In genomic region chr15:70855764-70856163, GRCh38 we compare ENCODE assay signal across 15 cellular contexts. TPM values are rescaled to one million over a fixed set of nuclear protein-coding genes. Genes with fewer than 3 reads are reported as not detected.
DNase-seq lines count a peak whose midpoint lies in the region; ATAC-seq, FAIRE-seq and TF ChIP-seq lines count a peak whose summit lies in the region.
"Had no signal": no experiment of that assay in that cellular context is flagged by ENCODE, and none has a peak within 500 bp of the region (broad histone marks: within the 10 kb centered on the region; RNA-seq: fewer than 3 reads in every experiment).

No MANE protein-coding gene starts in this region.

- H3K9me3 Mint-ChIP-seq in stimulated activated naive CD8-positive, alpha-beta T cell treated with anti-CD3 and anti-CD28 coated beads, Interleukin-15, amount 100 ng/mL, for 72 hours = no peaks in the 10 kb centered on the region
- H3K9me3 Mint-ChIP-seq: activated naive CD8-positive, alpha-beta T cell treated with anti-CD3 and anti-CD28 coated beads, Interleukin-2, amount 50 U/mL, for 24 hours; activated T-cell treated with anti-CD3 and anti-CD28 coated beads, Interleukin-2, amount 50 U/mL, for 4 hours; immature natural killer cell had no signal

- H3K27me3 ChIP-seq in endothelial cell of umbilical vein (ENCODE audit: control insufficient read depth in 2 of 2, insufficient read depth in 2 of 2, low read length in 2 of 2) (no peaks in the 10 kb centered on the region), smooth muscle cell (ENCODE audit: low read depth) (no peaks in the 10 kb centered on the region)

- H4K20me1 ChIP-seq in endothelial cell of umbilical vein (replicated peaks; ENCODE audit: control insufficient read depth, extremely low read depth, insufficient read depth, low read length) (no peaks in the 10 kb centered on the region), smooth muscle cell (ENCODE audit: low read depth) (peaks cover 4% of the 10 kb centered on the region)

- no peak overlapping the region for H3K4me2 ChIP-seq in endothelial cell of umbilical vein (ENCODE audit: insufficient read depth, low read length)
- peak overlapping the region; percentile 34 for H3K4me2 ChIP-seq in smooth muscle cell
- H3K4me2 ChIP-seq: KMS-11 had no signal

- H3K4me3 Mint-ChIP-seq in stimulated activated naive CD8-positive, alpha-beta T cell treated with anti-CD3 and anti-CD28 coated beads, Interleukin-15, amount 100 ng/mL, for 72 hours = no peak overlapping the region
- H3K4me3 Mint-ChIP-seq: activated naive CD8-positive, alpha-beta T cell treated with anti-CD3 and anti-CD28 coated beads, Interleukin-2, amount 50 U/mL, for 24 hours; activated T-cell treated with anti-CD3 and anti-CD28 coated beads, Interleukin-2, amount 50 U/mL, for 4 hours had no signal

- no peak for TF ChIP-seq POLR2A in endothelial cell of umbilical vein (IDR thresholded peaks at IDR 0.05; ENCODE audit: low read depth, low read length)

- CTCF ChIA-PET in endothelial cell of umbilical vein (lab: Charles Lee) = interaction anchor here (1.4 to 9.2 kb wide), 4 partner anchors 19 to 44 kb away, joined by 4 to 72 read pairs (median 10); partner anchors contain the start of genes LRRC49 and THAP10

- H3K79me2 ChIP-seq in endothelial cell of umbilical vein (ENCODE audit: control insufficient read depth, insufficient read depth, low read length) (peaks cover 4% of the 10 kb centered on the region), smooth muscle cell (ENCODE audit: low read depth) (peaks cover 18% of the 10 kb centered on the region)

- dilution Hi-C loops in endothelial cell of umbilical vein (cut with MboI; ENCODE audit: extremely low pct_ligation_motif_present, low sequenced_read_pairs) = no loop called here

- H3K27me3 Mint-ChIP-seq in stimulated activated naive CD8-positive, alpha-beta T cell treated with anti-CD3 and anti-CD28 coated beads, Interleukin-15, amount 100 ng/mL, for 72 hours = peaks cover 70% of the 10 kb centered on the region

- ATAC-seq in stimulated activated naive CD8-positive, alpha-beta T cell treated with anti-CD3 and anti-CD28 coated beads, Interleukin-15, amount 100 ng/mL, for 72 hours = no peak
- ATAC-seq: activated naive CD8-positive, alpha-beta T cell treated with anti-CD3 and anti-CD28 coated beads, Interleukin-2, amount 50 U/mL, for 24 hours; activated T-cell treated with anti-CD3 and anti-CD28 coated beads, Interleukin-2, amount 50 U/mL, for 4 hours had no signal

- H3K9ac ChIP-seq in endothelial cell of umbilical vein (replicated peaks; ENCODE audit: extremely low read depth, insufficient read depth, low read length) (no peak overlapping the region), smooth muscle cell (ENCODE audit: low read depth) (no peak overlapping the region)
- H3K9ac ChIP-seq: KMS-11 had no signal

- no peak for TF ChIP-seq CTCF in endothelial cell of umbilical vein (IDR thresholded peaks at IDR 0.05; ENCODE audit: extremely low read depth in 1 of 2, insufficient read depth in 1 of 2, low read depth in 1 of 2, low read length in 2 of 2)
- no peak for TF ChIP-seq CTCF in smooth muscle cell (IDR thresholded peaks at IDR 0.05; ENCODE audit: borderline replicate concordance, insufficient read depth, poor library complexity, severe bottlenecking)

- H3K9me1 ChIP-seq in endothelial cell of umbilical vein (replicated peaks; ENCODE audit: control insufficient read depth, extremely low read depth, insufficient read depth, low read length) = no peaks in the 10 kb centered on the region

- peaks cover 0 to 5% of the 10 kb centered on the region in 2 experiments for H3K36me3 ChIP-seq in endothelial cell of umbilical vein (ENCODE audit: control insufficient read depth in 2 of 2, extremely low read depth in 1 of 2, insufficient read depth in 2 of 2, low read length in 2 of 2)
- peaks cover 6% of the 10 kb centered on the region for H3K36me3 ChIP-seq in smooth muscle cell (ENCODE audit: low read depth)

- intact Hi-C loops in endothelial cell of umbilical vein (cut with micrococcal nuclease) = loop anchor here (2.0 kb wide), 1 partner anchor 37 kb away; the partner anchor contains the start of genes LRRC49 and THAP10

- peak; percentile 12 for FAIRE-seq in endothelial cell of umbilical vein (lab: Jason Lieb, UNC)

- H3K9me3 ChIP-seq in endothelial cell of umbilical vein (replicated peaks; ENCODE audit: control insufficient read depth, insufficient read depth, low read length) = no peaks in the 10 kb centered on the region
- no peaks in the 10 kb centered on the region for H3K9me3 ChIP-seq in smooth muscle cell (replicated peaks; ENCODE audit: low read depth)

- H2AFZ ChIP-seq in endothelial cell of umbilical vein (ENCODE audit: low read depth, low read length) = no peak overlapping the region
- no peak overlapping the region for H2AFZ ChIP-seq in smooth muscle cell (ENCODE audit: low read depth)

- WGBS in smooth muscle cell (ENCODE audit: low lambda C conversion rate) = 85% methylated on average over 2 of the region's 2 CpGs

- H3K4me1 ChIP-seq in endothelial cell of umbilical vein (ENCODE audit: control insufficient read depth, extremely low read depth, insufficient read depth, low read length) (peaks cover 26% of the 10 kb centered on the region), smooth muscle cell (ENCODE audit: low read depth) (peaks cover 9% of the 10 kb centered on the region)

- H3K27ac ChIP-seq in endothelial cell of umbilical vein (ENCODE audit: insufficient read depth, low read depth, low read length) = no peak overlapping the region
- peak overlapping the region; percentile 92 for H3K27ac ChIP-seq in smooth muscle cell (ENCODE audit: low read depth)
- H3K27ac ChIP-seq: KMS-11 had no signal

- peaks cover 8% of the 10 kb centered on the region for H3F3A ChIP-seq in smooth muscle cell (ENCODE audit: low read depth)

- H3K4me3 ChIP-seq in endothelial cell of umbilical vein (replicated peaks in 1 of 3; ENCODE audit: insufficient read depth in 1 of 3, low read depth in 1 of 3, low read length in 3 of 3) (no peak overlapping the region), smooth muscle cell (no peak overlapping the region)

- DNase-seq in EL = peak; percentile 20
- peak; percentile 0 for DNase-seq in NCI-H69 (lab: John Stamatoyannopoulos, UW)
- no peak for DNase-seq in endothelial cell of umbilical vein (ENCODE audit: low read depth, low spot score)
- DNase-seq in smooth muscle cell (lab: John Stamatoyannopoulos, UW; ENCODE audit: unreplicated experiment) = no peak
- DNase-seq in activated T-cell treated with anti-CD3 and anti-CD28 coated beads for 4 hours = no peak
- DNase-seq in NCI-H526 (lab: John Stamatoyannopoulos, UW) = no peak
- DNase-seq in OCI-M2 (lab: John Stamatoyannopoulos, UW; ENCODE audit: unreplicated experiment) = no peak
- DNase-seq in stimulated activated naive CD8-positive, alpha-beta T cell treated with anti-CD3 and anti-CD28 coated beads, Interleukin-15, amount 100 ng/mL, for 72 hours = no peak
- DNase-seq: activated naive CD8-positive, alpha-beta T cell treated with anti-CD3 and anti-CD28 coated beads, Interleukin-2, amount 50 U/mL, for 24 hours; activated T-cell treated with anti-CD3 and anti-CD28 coated beads, Interleukin-2, amount 50 U/mL, for 4 hours; dermis blood vessel endothelial cell; H7; immature natural killer cell; NCI-H187 had no signal

- peaks cover 6% of the 10 kb centered on the region for H3K4me1 Mint-ChIP-seq in stimulated activated naive CD8-positive, alpha-beta T cell treated with anti-CD3 and anti-CD28 coated beads, Interleukin-15, amount 100 ng/mL, for 72 hours

- no peak overlapping the region for H3K27ac Mint-ChIP-seq in stimulated activated naive CD8-positive, alpha-beta T cell treated with anti-CD3 and anti-CD28 coated beads, Interleukin-15, amount 100 ng/mL, for 72 hours
- H3K27ac Mint-ChIP-seq: activated naive CD8-positive, alpha-beta T cell treated with anti-CD3 and anti-CD28 coated beads, Interleukin-2, amount 50 U/mL, for 24 hours; immature natural killer cell had no signal

- BruUV-seq in endothelial cell of umbilical vein (replicated peaks; lab: Mats Ljungman, UMichigan) = no TSS peak

- POLR2A ChIA-PET in endothelial cell of umbilical vein (lab: Charles Lee) = no interaction called here

TF ChIP-seq in endothelial cell of umbilical vein, 7 proteins besides CTCF, POLR2A, EP300 and RAD21 (continues in another document):
- TF ChIP-seq FOS (IDR thresholded peaks at IDR 0.05; ENCODE audit: borderline replicate concordance, insufficient read depth, low read length) = no peak

RNA-seq across cellular contexts. Expression of gene LARP6, which starts 1.8 kb away (rescaled TPM):
- total RNA-seq in endothelial cell of umbilical vein (16.9 and 25.2 TPM in 2 replicates), smooth muscle cell (31.3 and 55.1 TPM in 2 replicates)
- polyA plus RNA-seq in endothelial cell of umbilical vein (56.1 and 56.2 TPM in 2 replicates), smooth muscle cell (69.5 and 76.0 TPM in 2 replicates)
- 29.0 and 35.2 TPM in 2 replicates for polyA plus RNA-seq in endothelial cell of umbilical vein (2011; cell fraction: cytosol; rRNA removed)
- polyA plus RNA-seq in endothelial cell of umbilical vein (2011; cell fraction: nucleus; rRNA removed) = 24.3 and 26.0 TPM in 2 replicates
- polyA plus RNA-seq in endothelial cell of umbilical vein (2012) = 43.5 and 47.5 TPM in 2 replicates
- polyA minus RNA-seq in endothelial cell of umbilical vein = 47.4 and 56.0 TPM in 2 replicates
- polyA minus RNA-seq in endothelial cell of umbilical vein (2011; cell fraction: cytosol; rRNA and poly(A)+ RNA removed) = 9.9 TPM
- polyA minus RNA-seq in endothelial cell of umbilical vein (2011; cell fraction: nucleus; rRNA and poly(A)+ RNA removed) = 21.9 and 32.1 TPM in 2 replicates
- polyA plus RNA-seq: immature natural killer cell had no signal

RNA-seq across cellular contexts. Expression of gene THAP10, which starts 36.5 kb away (rescaled TPM):
- total RNA-seq in endothelial cell of umbilical vein (2.7 and 4.0 TPM in 2 replicates), smooth muscle cell (2.0 and 4.0 TPM in 2 replicates)
- polyA plus RNA-seq in endothelial cell of umbilical vein (1.7 TPM in 2 replicates), smooth muscle cell (0.31 and 2.1 TPM in 2 replicates)
- polyA plus RNA-seq in endothelial cell of umbilical vein (2011; cell fraction: cytosol; rRNA removed) = 2.3 and 2.4 TPM in 2 replicates
- polyA plus RNA-seq in endothelial cell of umbilical vein (2011; cell fraction: nucleus; rRNA removed) = 1.5 and 1.9 TPM in 2 replicates
- 2.0 and 2.7 TPM in 2 replicates for polyA plus RNA-seq in endothelial cell of umbilical vein (2012)
- 0.74 and 0.78 TPM in 2 replicates for polyA minus RNA-seq in endothelial cell of umbilical vein
- polyA minus RNA-seq in endothelial cell of umbilical vein (2011; cell fraction: cytosol; rRNA and poly(A)+ RNA removed) = 1.1 TPM
- polyA minus RNA-seq in endothelial cell of umbilical vein (2011; cell fraction: nucleus; rRNA and poly(A)+ RNA removed) = 1.3 and 1.9 TPM in 2 replicates
- total RNA-seq: activated T-cell treated with anti-CD3 and anti-CD28 coated beads, Interleukin-2, amount 50 U/mL, for 4 hours had no signal

RNA-seq across cellular contexts. Expression of gene LRRC49, which starts 36.9 kb away (rescaled TPM):
- total RNA-seq in endothelial cell of umbilical vein (6.6 and 7.4 TPM in 2 replicates), smooth muscle cell (5.2 and 8.3 TPM in 2 replicates)
- polyA plus RNA-seq in endothelial cell of umbilical vein (3.0 and 3.7 TPM in 2 replicates), smooth muscle cell (3.1 and 5.0 TPM in 2 replicates)
- polyA plus RNA-seq in endothelial cell of umbilical vein (2011; cell fraction: cytosol; rRNA removed) = 3.8 and 3.9 TPM in 2 replicates
- polyA plus RNA-seq in endothelial cell of umbilical vein (2011; cell fraction: nucleus; rRNA removed) = 9.0 and 9.5 TPM in 2 replicates
- 4.2 and 5.4 TPM in 2 replicates for polyA plus RNA-seq in endothelial cell of umbilical vein (2012)
- polyA minus RNA-seq in endothelial cell of umbilical vein = 10.7 and 16.1 TPM in 2 replicates
- polyA minus RNA-seq in endothelial cell of umbilical vein (2011; cell fraction: cytosol; rRNA and poly(A)+ RNA removed) = 3.0 TPM
- polyA minus RNA-seq in endothelial cell of umbilical vein (2011; cell fraction: nucleus; rRNA and poly(A)+ RNA removed) = 54.5 and 62.8 TPM in 2 replicates
- total RNA-seq: activated T-cell treated with anti-CD3 and anti-CD28 coated beads, Interleukin-2, amount 50 U/mL, for 4 hours had no signal

Comparison
In these comparisons a context has a peak if more than half of its experiments do, and no peak if none do; other contexts are left out.
1. DNase-seq: peak in EL (single experiment) and NCI-H69 (single experiment); none in endothelial cell of umbilical vein (single experiment), smooth muscle cell (single experiment), activated T-cell treated with anti-CD3 and anti-CD28 coated beads for 4 hours (single experiment), NCI-H526 (0 of 2), OCI-M2 (single experiment) and stimulated activated naive CD8-positive, alpha-beta T cell treated with anti-CD3 and anti-CD28 coated beads, Interleukin-15, amount 100 ng/mL, for 72 hours (0 of 2).